Comparison of ENCODE assay signal across 15 cellular contexts in the genomic region with DNA sequence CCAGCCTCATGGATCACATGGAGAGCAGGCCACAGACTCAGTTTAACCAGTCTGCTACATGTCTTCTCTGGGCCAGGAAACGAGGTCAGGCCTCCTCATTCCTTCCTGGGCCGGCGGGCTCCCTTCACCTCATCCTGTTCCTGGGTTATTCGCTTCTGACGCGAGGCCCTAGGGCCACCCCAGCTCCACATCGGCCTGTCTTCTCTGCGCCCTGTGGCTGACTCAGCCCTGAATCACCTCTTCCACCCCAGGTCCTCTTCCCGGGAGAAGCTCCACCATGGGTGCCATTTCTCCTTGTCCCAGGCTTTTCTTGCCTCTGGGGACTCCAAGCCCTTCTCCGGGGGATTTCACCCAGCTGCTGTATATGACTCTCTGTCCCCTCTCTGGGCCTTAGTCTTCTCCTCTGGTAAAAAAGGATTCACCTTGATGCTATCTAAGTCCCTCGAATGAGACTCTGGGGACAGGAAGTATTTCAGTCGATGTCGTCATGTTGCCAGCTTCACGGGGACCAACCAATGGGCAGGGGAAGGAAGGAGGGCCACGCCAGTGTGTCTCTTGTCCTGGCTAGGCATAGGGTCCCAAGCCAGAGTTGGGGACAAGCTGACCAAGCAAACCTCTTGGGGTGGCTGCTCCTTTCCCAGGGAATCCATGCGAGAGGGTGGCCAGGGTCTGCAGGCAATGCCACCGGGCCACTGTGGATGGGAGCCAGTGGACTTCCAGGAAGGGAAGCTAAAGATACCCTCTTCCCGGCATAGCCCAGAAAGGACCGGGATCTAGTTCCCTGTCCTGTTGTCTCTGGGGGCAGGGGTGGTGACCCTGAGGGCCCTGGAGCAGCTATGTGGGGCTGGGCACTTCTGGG. TPM values are rescaled to one million over a fixed set of nuclear protein-coding genes. Genes with fewer than 3 reads are reported as not detected.
DNase-seq lines count a peak whose midpoint lies in the region; ATAC-seq, FAIRE-seq and TF ChIP-seq lines count a peak whose summit lies in the region.
"Had no signal": no experiment of that assay in that cellular context is flagged by ENCODE, and none has a peak within 500 bp of the region (broad histone marks: within the 10 kb centered on the region; RNA-seq: fewer than 3 reads in every experiment).

No MANE protein-coding gene starts in this region.

- H2BK20ac ChIP-seq in H1 (ENCODE audit: low read length) = no peak overlapping the region

- H3K27ac ChIP-seq in PC-9 (no peak overlapping the region), H1 (ENCODE audit: low read depth, low read length) (no peak overlapping the region)
- H3K27ac ChIP-seq: heart right ventricle had no signal

- no peak overlapping the region for H4K91ac ChIP-seq in H1 (replicated peaks; ENCODE audit: insufficient read length, low read length)

- peaks cover 7% of the 10 kb centered on the region; the same call in 1 of the 2 replicates for H3K4me1 ChIP-seq in PC-9 (replicated peaks; ENCODE audit: insufficient read depth)
- no peaks in the 10 kb centered on the region for H3K4me1 ChIP-seq in H1 (replicated peaks in 1 of 4; ENCODE audit: control insufficient read depth in 3 of 4, insufficient read depth in 4 of 4, low read length in 3 of 4)

- H4K8ac ChIP-seq in H1 (ENCODE audit: extremely low read depth, insufficient read depth, low read length) = no peak overlapping the region

- TF ChIP-seq POLR2A in H1 (IDR thresholded peaks at IDR 0.05; ENCODE audit: control extremely low read depth in 1 of 2, low read depth in 2 of 2, low read length in 2 of 2) = no peak

- H3K18ac ChIP-seq in H1 (ENCODE audit: extremely low read depth, low read length) = no peak overlapping the region

- no peak overlapping the region for H3K23ac ChIP-seq in H1 (ENCODE audit: insufficient read length)

- 91% methylated on average over 19 of the region's 19 CpGs; no CpG with 5 or more reads in 1 of the 2 experiments for WGBS in H1 (ENCODE audit: extremely low coverage in 1 of 2, insufficient coverage in 1 of 2, insufficient read length in 1 of 2, insufficient replicate concordance in 2 of 2, low coverage in 1 of 2, low lambda C conversion rate in 2 of 2, missing lambda C conversion rate in 1 of 2), 2 experiments

- no peak overlapping the region for H2BK5ac ChIP-seq in H1 (ENCODE audit: low read depth, low read length)

- H2AK5ac ChIP-seq in H1 (ENCODE audit: low read depth, low read length) = no peak overlapping the region

- H3K4me1 Mint-ChIP-seq in activated naive CD4-positive, alpha-beta T cell treated with anti-CD3 and anti-CD28 coated beads, Interleukin-2, amount 50 U/mL, for 24 hours = peaks cover 10% of the 10 kb centered on the region
- H3K4me1 Mint-ChIP-seq in stimulated activated effector memory CD8-positive, alpha-beta T cell treated with anti-CD3 and anti-CD28 coated beads, Interleukin-12 subunit alpha, Interleukin-12 subunit beta, amount 100 ng/mL, for 72 hours = peaks cover 10% of the 10 kb centered on the region
- H3K4me1 Mint-ChIP-seq: natural killer cell had no signal

- no peaks in the 10 kb centered on the region for H3K36me3 Mint-ChIP-seq in activated naive CD4-positive, alpha-beta T cell treated with anti-CD3 and anti-CD28 coated beads, Interleukin-2, amount 50 U/mL, for 24 hours
- H3K36me3 Mint-ChIP-seq in stimulated activated effector memory CD8-positive, alpha-beta T cell treated with anti-CD3 and anti-CD28 coated beads, Interleukin-12 subunit alpha, Interleukin-12 subunit beta, amount 100 ng/mL, for 72 hours = no peaks in the 10 kb centered on the region
- H3K36me3 Mint-ChIP-seq: natural killer cell had no signal

- TF ChIP-seq EP300 in H1 (IDR thresholded peaks at IDR 0.05; ENCODE audit: borderline replicate concordance in 1 of 2, low read depth in 2 of 2, low read length in 2 of 2) = no peak

- H3K4me2 ChIP-seq in PC-9 = 0 out of 2 replicates have a peak overlapping the region, but pooled peaks have one; percentile 7
- H3K4me2 ChIP-seq in H1 (ENCODE audit: insufficient read depth in 1 of 2, low read depth in 2 of 2, low read length in 2 of 2) = no peak overlapping the region

- H3K4me3 ChIP-seq in PC-9 (no peak overlapping the region), H1 (ENCODE audit: extremely low read depth in 1 of 4, insufficient read depth in 2 of 4, low read depth in 3 of 4, low read length in 4 of 4) (no peak overlapping the region)
- H3K4me3 ChIP-seq: heart right ventricle had no signal

- peak overlapping the region; percentile 65; the same call in 1 of the 2 replicates for H2BK15ac ChIP-seq in H1 (ENCODE audit: low read length)

- H3K9me3 Mint-ChIP-seq in activated naive CD4-positive, alpha-beta T cell treated with anti-CD3 and anti-CD28 coated beads, Interleukin-2, amount 50 U/mL, for 24 hours = no peaks in the 10 kb centered on the region
- no peaks in the 10 kb centered on the region for H3K9me3 Mint-ChIP-seq in stimulated activated effector memory CD8-positive, alpha-beta T cell treated with anti-CD3 and anti-CD28 coated beads, Interleukin-12 subunit alpha, Interleukin-12 subunit beta, amount 100 ng/mL, for 72 hours
- H3K9me3 Mint-ChIP-seq: natural killer cell had no signal

- H3K27me3 ChIP-seq in PC-9 (ENCODE audit: insufficient read depth, low read depth) (no peaks in the 10 kb centered on the region), H1 (replicated peaks in 1 of 4; ENCODE audit: control insufficient read depth in 3 of 4, extremely low read depth in 1 of 4, insufficient read depth in 3 of 4, low read length in 3 of 4) (no peaks in the 10 kb centered on the region)
- H3K27me3 ChIP-seq: heart right ventricle had no signal

- H3K4me3 Mint-ChIP-seq in activated naive CD4-positive, alpha-beta T cell treated with anti-CD3 and anti-CD28 coated beads, Interleukin-2, amount 50 U/mL, for 24 hours = no peak overlapping the region
- peak overlapping the region; percentile 44 for H3K4me3 Mint-ChIP-seq in stimulated activated effector memory CD8-positive, alpha-beta T cell treated with anti-CD3 and anti-CD28 coated beads, Interleukin-12 subunit alpha, Interleukin-12 subunit beta, amount 100 ng/mL, for 72 hours
- H3K4me3 Mint-ChIP-seq: natural killer cell had no signal

- no peak overlapping the region for H2AFZ ChIP-seq in PC-9
- H2AFZ ChIP-seq in H1 (ENCODE audit: low read length) = 0 out of 2 replicates have a peak overlapping the region, but pooled peaks have one; percentile 51

- H3K79me1 ChIP-seq in H1 (ENCODE audit: low read depth, low read length) = no peaks in the 10 kb centered on the region

- no peak for TF ChIP-seq RAD21 in H1 (IDR thresholded peaks at IDR 0.05 in 1 of 2, conservative IDR thresholded peaks at IDR 0.05 in 1 of 2; ENCODE audit: low read depth in 2 of 2, low read length in 2 of 2)

- peak overlapping the region; percentile 76 for H3K27ac Mint-ChIP-seq in activated naive CD4-positive, alpha-beta T cell treated with anti-CD3 and anti-CD28 coated beads, Interleukin-2, amount 50 U/mL, for 24 hours
- H3K27ac Mint-ChIP-seq in stimulated activated effector memory CD8-positive, alpha-beta T cell treated with anti-CD3 and anti-CD28 coated beads, Interleukin-12 subunit alpha, Interleukin-12 subunit beta, amount 100 ng/mL, for 72 hours = peak overlapping the region; percentile 89
- H3K27ac Mint-ChIP-seq: natural killer cell had no signal

- no peak overlapping the region for H3K4ac ChIP-seq in H1 (replicated peaks; ENCODE audit: insufficient read length, low read depth, low read length)

- H3K27me3 Mint-ChIP-seq in activated naive CD4-positive, alpha-beta T cell treated with anti-CD3 and anti-CD28 coated beads, Interleukin-2, amount 50 U/mL, for 24 hours = no peaks in the 10 kb centered on the region

- no peak overlapping the region for H3K14ac ChIP-seq in H1 (ENCODE audit: insufficient read length)

- H3K9ac ChIP-seq in H1 (replicated peaks in 1 of 4; ENCODE audit: extremely low read depth in 1 of 4, low read depth in 3 of 4, low read length in 3 of 4) = no peak overlapping the region

- H3K79me2 ChIP-seq in PC-9 (ENCODE audit: low read depth) (no peaks in the 10 kb centered on the region), H1 (ENCODE audit: control insufficient read depth in 1 of 2, insufficient read depth in 2 of 2, low read length in 2 of 2) (no peaks in the 10 kb centered on the region)

- no peaks in the 10 kb centered on the region for H3K23me2 ChIP-seq in H1 (ENCODE audit: low read depth, low read length)

- no peaks in the 10 kb centered on the region for H3K9me2 ChIP-seq in PC-9 (ENCODE audit: insufficient read depth)

- H3K9me3 ChIP-seq in PC-9 (ENCODE audit: insufficient read depth, low read depth) (no peaks in the 10 kb centered on the region), H1 (ENCODE audit: insufficient read depth in 2 of 2, low read depth in 1 of 2, low read length in 1 of 2) (0 out of 4 replicates have a peak, but pooled peaks cover 0 to 3% of the 10 kb centered on the region in 2 experiments)

- no peak overlapping the region for H2BK12ac ChIP-seq in H1 (ENCODE audit: low read depth, low read length)

- no peak overlapping the region for H2BK120ac ChIP-seq in H1 (replicated peaks; ENCODE audit: low read depth, low read length)

- DNase-seq in activated naive CD4-positive, alpha-beta T cell treated with Interleukin-2 at 50 U/mL for 16 hours = no peak
- DNase-seq in PC-9 (no peak), H1 (ENCODE audit: low read depth in 1 of 2, low spot score in 2 of 2) (no peak), posterior vena cava (ENCODE audit: low spot score) (no peak), COLO668 (lab: John Stamatoyannopoulos, UW; ENCODE audit: unreplicated experiment) (no peak)
- no peak for DNase-seq in stimulated activated effector memory CD8-positive, alpha-beta T cell treated with anti-CD3 and anti-CD28 coated beads, Interleukin-12 subunit alpha, Interleukin-12 subunit beta, amount 100 ng/mL, for 72 hours (ENCODE audit: low spot score in 2 of 2)
- DNase-seq: activated CD4-positive, CD25-positive, alpha-beta regulatory T cell treated with anti-CD3 and anti-CD28 coated beads, Interleukin-2, amount 50 U/mL, for 72 hours; activated effector memory CD4-positive, alpha-beta T cell treated with Interleukin-2 at 50 U/mL for 16 hours; heart right ventricle; natural killer cell; NCI-H69 had no signal

- TF ChIP-seq CTCF in PC-9 (conservative IDR thresholded peaks at IDR 0.05) (no peak), H1 (IDR thresholded peaks at IDR 0.05; ENCODE audit: control extremely low read depth in 1 of 3, insufficient read depth in 1 of 3, low read depth in 1 of 3, low read length in 3 of 3) (no peak)

- CTCF ChIA-PET in PC-9 (lab: Charles Lee) (no interaction called here), H1 (lab: Charles Lee; ENCODE audit: partially characterized antibody) (interaction anchor here (1.0 to 2.4 kb wide), 5 partner anchors 9 to 149 kb away, joined by 3 to 8 read pairs (median 4); no protein-coding TSS in a partner anchor)

- intact Hi-C loops in PC-9 (cut with micrococcal nuclease; ENCODE audit: unreplicated experiment) (no loop called here), posterior vena cava (cut with DNase I) (no loop called here)

- H3K56ac ChIP-seq in H1 (replicated peaks; ENCODE audit: insufficient read length, low read depth, low read length) = no peak overlapping the region

- POLR2A ChIA-PET in PC-9 (lab: Charles Lee; ENCODE audit: unreplicated experiment) = no interaction called here
- POLR2A ChIA-PET in H1 (lab: Charles Lee; ENCODE audit: partially characterized antibody) = interaction anchor here (0.6 kb wide), 1 partner anchor 79 kb away, joined by 4 read pairs; no protein-coding TSS in a partner anchor

- H4K20me1 ChIP-seq in PC-9 (ENCODE audit: insufficient read depth) (no peaks in the 10 kb centered on the region), H1 (replicated peaks in 1 of 2; ENCODE audit: control insufficient read depth in 1 of 2, insufficient read depth in 2 of 2, low read length in 2 of 2) (no peaks in the 10 kb centered on the region)

- no peaks in the 10 kb centered on the region for H3F3A ChIP-seq in PC-9 (ENCODE audit: insufficient read depth, low read depth)

- H4K5ac ChIP-seq in H1 (ENCODE audit: insufficient read length, low read depth, low read length) = no peak overlapping the region

- no peak for FAIRE-seq in H1 (lab: Jason Lieb, UNC)
- FAIRE-seq: G401.6, GM18507 had no signal

- ATAC-seq in stimulated activated effector memory CD8-positive, alpha-beta T cell treated with anti-CD3 and anti-CD28 coated beads, Interleukin-12 subunit alpha, Interleukin-12 subunit beta, amount 100 ng/mL, for 72 hours = peak; percentile 62
- no peak for ATAC-seq in GM18867 (IDR thresholded peaks at IDR 0.05; ENCODE audit: unreplicated experiment)
- ATAC-seq: heart right ventricle, natural killer cell had no signal

- no TSS peak for BruUV-seq in PC-9 (replicated peaks; lab: Mats Ljungman, UMichigan)

- no peaks in the 10 kb centered on the region for H3K36me3 ChIP-seq in PC-9 (ENCODE audit: low read depth)
- no peaks in the 10 kb centered on the region for H3K36me3 ChIP-seq in H1 (ENCODE audit: control insufficient read depth in 2 of 4, insufficient read depth in 4 of 4, low read length in 3 of 4)
- H3K36me3 ChIP-seq: heart right ventricle had no signal

RNA-seq across cellular contexts. Expression of a gene that starts 58.7 kb away (rescaled TPM):
- 20.7 and 21.7 TPM in 2 replicates for total RNA-seq in PC-9 (2021)
- total RNA-seq in H1 (2021; fragmentation: NEBNext Ultra II Directional; extraction: Animal tissue kit (Norgen Biotek cat#: 25700)) = 47.9 and 49.4 TPM in 2 replicates
- 10.1 and 15.2 TPM in 2 replicates for polyA plus RNA-seq in H1 (2011; rRNA removed)
- 13.5 TPM for polyA plus RNA-seq in H1 (2011; cell fraction: cytosol; rRNA removed)
- 33.4 TPM for polyA plus RNA-seq in H1 (2011; cell fraction: nucleus; rRNA removed)
- polyA plus RNA-seq in H1 (2012, experiment 1 of 2) = 13.7 to 17.9 TPM (median 15.6 TPM) in 4 replicates
- polyA plus RNA-seq in H1 (2012, experiment 2 of 2) = 21.7 TPM
- 28.0 TPM for polyA plus RNA-seq in H1 (2013, experiment 1 of 2)
- 27.0 TPM for polyA plus RNA-seq in H1 (2013, experiment 2 of 2)
- polyA minus RNA-seq in H1 (2011; rRNA and poly(A)+ RNA removed) = 7.3 and 11.0 TPM in 2 replicates
- 17.7 TPM for polyA minus RNA-seq in H1 (2011; cell fraction: cytosol; rRNA and poly(A)+ RNA removed)
- 14.3 TPM for polyA minus RNA-seq in H1 (2011; cell fraction: nucleus; rRNA and poly(A)+ RNA removed)
- total RNA-seq in posterior vena cava = 10 to 100 TPM; 47.4 to 85.2 TPM
